Comparison of ENCODE assay signal across 8 cellular contexts in genomic region chr16:21158208-21159110, GRCh38. TPM values are rescaled to one million over a fixed set of nuclear protein-coding genes. Genes with fewer than 3 reads are reported as not detected.
DNase-seq lines count a peak whose midpoint lies in the region; ATAC-seq and TF ChIP-seq lines count a peak whose summit lies in the region.

LDAF1 (plus strand) TSS chr16:21158674; CDS start chr16:21161183, 2,509 bp downstream.

- H3K4me3 ChIP-seq in A673 (ENCODE audit: low read depth, low read length, poor library complexity, severe bottlenecking) (peak within 1 kb of the TSS; percentile 67), dorsolateral prefrontal cortex (peak within 1 kb of the TSS; percentile 39 to 76 (median 63)), right lobe of liver (peak within 1 kb of the TSS; percentile 55 to 75 (median 65))

- H3K36me3 ChIP-seq in A673 (ENCODE audit: insufficient read depth, low read length, poor library complexity, severe bottlenecking): no peaks in the 10 kb centered on the region
- no peaks in the 10 kb centered on the region for H3K36me3 ChIP-seq in right lobe of liver

- peak; percentile 72 for ATAC-seq in HG03095 (IDR thresholded peaks at IDR 0.05; ENCODE audit: unreplicated experiment)
- ATAC-seq in right lobe of liver: peak; percentile 94 to 96 (median 94)

- no peaks in the 10 kb centered on the region for H3K9me3 ChIP-seq in A673 (ENCODE audit: low read depth, low read length, poor library complexity, severe bottlenecking)
- no peaks in the 10 kb centered on the region for H3K9me3 ChIP-seq in right lobe of liver

- H3K27ac ChIP-seq in A673 (ENCODE audit: low read depth, low read length, poor library complexity, severe bottlenecking): peak within 1 kb of the TSS; percentile 36
- peak within 1 kb of the TSS in 6 of 59 donors; percentile 16 to 67 (median 50) for H3K27ac ChIP-seq in dorsolateral prefrontal cortex
- H3K27ac ChIP-seq in right lobe of liver: no peak within 1 kb of the TSS

- TF ChIP-seq POLR2A in GM18526 (IDR thresholded peaks at IDR 0.05; ENCODE audit: extremely low read depth, insufficient read length) (peak; percentile 36), right lobe of liver (IDR thresholded peaks at IDR 0.05) (no peak)

- 6% methylated on average over 6 of the region's 59 CpGs for WGBS in right lobe of liver (ENCODE audit: insufficient coverage, low coverage, low lambda C conversion rate, missing lambda C conversion rate)

- TF ChIP-seq CTCF in A673 (conservative IDR thresholded peaks at IDR 0.05; ENCODE audit: low read depth, low read length) (no peak), dorsolateral prefrontal cortex (IDR thresholded peaks at IDR 0.05 in 54 of 56, conservative IDR thresholded peaks at IDR 0.05 in 2 of 56; ENCODE audit: low read depth in 1 of 56, partially characterized antibody in 56 of 56) (peak in 6 of 56 donors; percentile 8 to 19 (median 14)), right lobe of liver (IDR thresholded peaks at IDR 0.05) (no peak)

- no TSS peak for BruUV-seq in A673 (replicated peaks; lab: Mats Ljungman, UMichigan)

- peak; percentile 88 for DNase-seq in A673 (ENCODE audit: low spot score)
- peak; percentile 15 for DNase-seq in NCI-H524 treated with DMSO at 0.1 percent for 48 hours (lab: John Stamatoyannopoulos, UW)
- peak; percentile 70 for DNase-seq in activated CD4-positive, alpha-beta T cell treated with anti-CD3 and anti-CD28 coated beads, Interleukin-2, amount 50 U/mL, for 1 hour
- DNase-seq in dorsolateral prefrontal cortex: peak in 7 of 10 donors; percentile 25 to 78 (median 55)
- peak; percentile 74 to 86 (median 84) for DNase-seq in right lobe of liver
- peak; percentile 78 for DNase-seq in stimulated activated CD4-positive, alpha-beta T cell treated with anti-CD3 and anti-CD28 coated beads, Interleukin-4, amount 100 ng/mL, for 24 hours

- POLR2A ChIA-PET in A673 (lab: Charles Lee; ENCODE audit: low non-redundant PET): interaction anchor here (0.6 kb wide), 1 partner anchor 58 kb away, joined by 3 read pairs; no protein-coding TSS in a partner anchor

- H3K4me1 ChIP-seq in A673 (ENCODE audit: insufficient read depth, low read length, poor library complexity, severe bottlenecking) (peaks cover 19% of the 10 kb centered on the region), right lobe of liver (peaks cover 0 to 4% (median 0%) of the 10 kb centered on the region in 4 donors)

- intact Hi-C loops in A673 (cut with micrococcal nuclease; ENCODE audit: unreplicated experiment) (loop anchor here (5.0 kb wide), 2 partner anchors 399 to 1164 kb away; no protein-coding TSS in a partner anchor), dorsolateral prefrontal cortex (cut with DNase I) (loop anchor here (10.0 kb wide), 2 partner anchors 136 to 146 kb away; no protein-coding TSS in a partner anchor), right lobe of liver (cut with DNase I) (loop anchor here in 1 of 2 donors (10.0 kb wide), 1 partner anchor 396 kb away; no protein-coding TSS in a partner anchor)

- CTCF ChIA-PET in A673 (lab: Charles Lee): interaction anchor here (3.2 kb wide), 1 partner anchor 143 kb away, joined by 27 read pairs; no protein-coding TSS in a partner anchor

- H3K27me3 ChIP-seq in A673 (replicated peaks; ENCODE audit: insufficient read depth, low read depth, low read length, poor library complexity) (no peaks in the 10 kb centered on the region), dorsolateral prefrontal cortex (peaks cover 0 to 17% (median 0%) of the 10 kb centered on the region in 45 donors), right lobe of liver (no peaks in the 10 kb centered on the region)

RNA-seq across cellular contexts. Expression of gene LDAF1, which starts in this region (rescaled TPM):
- total RNA-seq in A673 (2021): 5.9 and 7.0 TPM in 2 replicates
- 10 to 100 TPM in 5 of 120 experiments, 1 to 10 TPM in 115; 1.5 to 14.0 (median 5.4) TPM for total RNA-seq in dorsolateral prefrontal cortex
- 1 to 10 TPM; 1.5 to 3.1 (median 2.1) TPM for total RNA-seq in right lobe of liver

Comparison
In these comparisons a context has a peak if more than half of its experiments do, and no peak if none do; other contexts are left out.
1. DNase-seq: peak in every context shown above with its lines; median percentile 88 in A673; 84 in right lobe of liver; 78 in stimulated activated CD4-positive, alpha-beta T cell treated with anti-CD3 and anti-CD28 coated beads, Interleukin-4, amount 100 ng/mL, for 24 hours; 70 in activated CD4-positive, alpha-beta T cell treated with anti-CD3 and anti-CD28 coated beads, Interleukin-2, amount 50 U/mL, for 1 hour; 55 in dorsolateral prefrontal cortex; 15 in NCI-H524 treated with DMSO at 0.1 percent for 48 hours.